In genomic region chr3:135981701-135982403, GRCh38 we compare ENCODE assay signal across 20 cellular contexts. TPM values are rescaled to one million over a fixed set of nuclear protein-coding genes. Genes with fewer than 3 reads are reported as not detected.
"Had no signal": no experiment of that assay in that cellular context is flagged by ENCODE, and none has a peak within 500 bp of the region (broad histone marks: within the 10 kb centered on the region; RNA-seq: fewer than 3 reads in every experiment).

No MANE protein-coding gene starts in this region.

- H3K4me3 Mint-ChIP-seq: activated T-helper 17 cell treated with anti-CD3 and anti-CD28 coated beads, Interleukin-2, amount 50 U/mL, for 72 hours; natural killer cell had no signal

- H3K36me3 Mint-ChIP-seq: activated naive CD4-positive, alpha-beta T cell treated with anti-CD3 and anti-CD28 coated beads, Interleukin-2, amount 50 U/mL, for 72 hours; natural killer cell had no signal

- FAIRE-seq: keratinocyte had no signal

- H3K36me3 ChIP-seq: heart right ventricle, sigmoid colon, spleen, thoracic aorta, upper lobe of left lung had no signal

- H3K9me3 ChIP-seq: sigmoid colon, spleen, thoracic aorta, upper lobe of left lung had no signal

- H3K27ac ChIP-seq: heart right ventricle, sigmoid colon, spleen, thoracic aorta, upper lobe of left lung had no signal

- H3K9me3 Mint-ChIP-seq: activated naive CD4-positive, alpha-beta T cell treated with anti-CD3 and anti-CD28 coated beads, Interleukin-2, amount 50 U/mL, for 72 hours; activated T-helper 17 cell treated with anti-CD3 and anti-CD28 coated beads, Interleukin-2, amount 50 U/mL, for 72 hours; natural killer cell had no signal

- H3K27me3 ChIP-seq: heart right ventricle, sigmoid colon, spleen, upper lobe of left lung had no signal

- DNase-seq: activated CD4-positive, alpha-beta T cell treated with anti-CD3 and anti-CD28 coated beads for 1 hour; activated T-cell treated with anti-CD3 and anti-CD28 coated beads, Interleukin-2, amount 50 U/mL, for 1 hour; aorta; cerebellar nuclear complex; effector CD4-positive, alpha-beta T cell; heart right ventricle; natural killer cell; retina; sigmoid colon; spleen; stimulated activated CD4-positive, alpha-beta T cell treated with anti-CD3 and anti-CD28 coated beads, Interleukin-4, amount 100 ng/mL, for 1 hour; stimulated activated naive CD4-positive, alpha-beta T cell; T-helper 9 cell; upper lobe of left lung had no signal

- H3K27ac Mint-ChIP-seq: activated naive CD4-positive, alpha-beta T cell treated with anti-CD3 and anti-CD28 coated beads, Interleukin-2, amount 50 U/mL, for 72 hours; activated T-helper 17 cell treated with anti-CD3 and anti-CD28 coated beads, Interleukin-2, amount 50 U/mL, for 72 hours; natural killer cell had no signal

- H3K4me1 ChIP-seq: spleen, upper lobe of left lung had no signal

- H3K4me1 Mint-ChIP-seq: activated T-helper 17 cell treated with anti-CD3 and anti-CD28 coated beads, Interleukin-2, amount 50 U/mL, for 72 hours; natural killer cell had no signal

- H3K4me3 ChIP-seq: heart right ventricle, lung, sigmoid colon, spleen, thoracic aorta, upper lobe of left lung had no signal

- ATAC-seq: activated naive CD4-positive, alpha-beta T cell treated with anti-CD3 and anti-CD28 coated beads, Interleukin-2, amount 50 U/mL, for 72 hours; activated T-helper 17 cell treated with anti-CD3 and anti-CD28 coated beads, Interleukin-2, amount 50 U/mL, for 72 hours; heart right ventricle; natural killer cell had no signal

RNA-seq across cellular contexts. Expression of gene PPP2R3A, which starts 16.3 kb away (rescaled TPM):
- total RNA-seq: T-helper 1 cell treated with Interleukin-12 subunit alpha and Interleukin-12 subunit beta and Interleukin-4 antibody, amounts not matched to agents 30 ng/mL and 1 ng/mL, for 36 hours had no signal
